ENCODE assay signal across 15 cellular contexts in genomic region chr17:77378318-77379064, GRCh38.
DNase-seq lines count a peak whose midpoint lies in the region; ATAC-seq and TF ChIP-seq lines count a peak whose summit lies in the region.
"Had no signal": no experiment of that assay in that cellular context is flagged by ENCODE, and none has a peak within 500 bp of the region (broad histone marks: within the 10 kb centered on the region; RNA-seq: fewer than 3 reads in every experiment).

No MANE protein-coding gene starts in this region.

- H3K18ac ChIP-seq in IMR-90 (ENCODE audit: low read depth, low read length) = no peak overlapping the region

- H3K27ac ChIP-seq in CD4-positive, alpha-beta T cell (ENCODE audit: low read depth, low read length) = no peak overlapping the region
- H3K27ac ChIP-seq in IMR-90 (ENCODE audit: insufficient read depth, low read length) = peak overlapping the region; percentile 84; the same call in 1 of the 2 replicates

- no peak overlapping the region for H2BK120ac ChIP-seq in IMR-90 (ENCODE audit: low read depth, low read length)

- no peak for TF ChIP-seq CTCF in CD4-positive, alpha-beta T cell (IDR thresholded peaks at IDR 0.05)
- TF ChIP-seq CTCF in IMR-90 (conservative IDR thresholded peaks at IDR 0.05; ENCODE audit: low read depth, low read length) (no peak), osteocyte (IDR thresholded peaks at IDR 0.05) (no peak)

- no peak overlapping the region for H4K5ac ChIP-seq in IMR-90 (ENCODE audit: low read depth, low read length)

- H3K36me3 Mint-ChIP-seq in CD4-positive, alpha-beta T cell (ENCODE audit: low read depth) = peaks cover 37% of the 10 kb centered on the region
- H3K36me3 Mint-ChIP-seq in osteocyte (ENCODE audit: unreplicated experiment) = no peaks in the 10 kb centered on the region

- H4K20me1 ChIP-seq in IMR-90 (ENCODE audit: insufficient read depth, low read length) = peaks cover 97% of the 10 kb centered on the region

- intact Hi-C loops in CD4-positive, alpha-beta T cell (cut with DNase I, micrococcal nuclease) = no loop called here
- intact Hi-C loops in IMR-90 (cut with micrococcal nuclease) = loop anchor here (5.0 kb wide), 1 partner anchor 34 kb away; no protein-coding TSS in a partner anchor

- H2AFZ ChIP-seq in IMR-90 (replicated peaks; ENCODE audit: low read length, poor library complexity) = no peak overlapping the region

- CTCF ChIA-PET in CD4-positive, alpha-beta T cell (lab: Charles Lee) = interaction anchor here (6.9 kb wide), 1 partner anchor 46 kb away, joined by 40 read pairs; no protein-coding TSS in a partner anchor
- CTCF ChIA-PET in IMR-90 (lab: Yijun Ruan, JAX) = no interaction called here

- H4K8ac ChIP-seq in IMR-90 (ENCODE audit: low read depth in 2 of 2, low read length in 2 of 2) = no peak overlapping the region

- no peak overlapping the region for H3K4me3 ChIP-seq in IMR-90 (ENCODE audit: insufficient read depth, low read depth, low read length)
- H3K4me3 ChIP-seq: mucosa of descending colon had no signal

- H3K4ac ChIP-seq in IMR-90 (ENCODE audit: low read depth, low read length) = peak overlapping the region; percentile 35; the same call in 1 of the 2 replicates

- H2BK20ac ChIP-seq in IMR-90 (ENCODE audit: low read depth, low read length) = no peak overlapping the region

- H3K56ac ChIP-seq in IMR-90 (ENCODE audit: extremely low read depth, insufficient read depth, low read length) = no peak overlapping the region

- no peak for DNase-seq in CD4-positive, alpha-beta T cell
- DNase-seq in IMR-90 = no peak
- peak; percentile 93 for DNase-seq in cerebellum (ENCODE audit: low spot score)
- DNase-seq in osteocyte (ENCODE audit: extremely low spot score, unreplicated experiment) = no peak
- DNase-seq in stimulated activated CD8-positive, alpha-beta memory T cell treated with anti-CD3 and anti-CD28 coated beads, Interleukin-4, amount 100 ng/mL, for 48 hours = no peak
- DNase-seq in NCI-H1105 treated with DMSO at 0.1 percent for 48 hours (lab: John Stamatoyannopoulos, UW) = no peak
- no peak for DNase-seq in islet precursor cell
- DNase-seq: anterior cingulate cortex; Caco-2; dermis blood vessel endothelial cell; H7; KG1; mucosa of descending colon; NCI-H146; stimulated activated naive CD8-positive, alpha-beta T cell treated with anti-CD3 and anti-CD28 coated beads, Interleukin-15, Interleukin-2, amounts not matched to agents 100 U/mL and 50 U/mL, for 24 hours had no signal

- TF ChIP-seq RAD21 in IMR-90 (IDR thresholded peaks at IDR 0.05; ENCODE audit: low read length) = no peak

- peak overlapping the region; percentile 40 for H2AK5ac ChIP-seq in IMR-90 (ENCODE audit: low read depth, low read length)

- dilution Hi-C loops in IMR-90 (cut with HindIII; ENCODE audit: low sequenced_read_pairs, unreplicated experiment) = no loop called here

- no peaks in the 10 kb centered on the region for H3K27me3 ChIP-seq in CD4-positive, alpha-beta T cell (ENCODE audit: control insufficient read depth, insufficient read depth, low read length)
- no peaks in the 10 kb centered on the region for H3K27me3 ChIP-seq in IMR-90 (ENCODE audit: control insufficient read depth, insufficient read depth, low read length)

- peaks cover 5% of the 10 kb centered on the region; the same call in 1 of the 2 replicates for H3K36me3 ChIP-seq in IMR-90 (ENCODE audit: control insufficient read depth, insufficient read depth, low read length)

- no peaks in the 10 kb centered on the region for H3K27me3 Mint-ChIP-seq in CD4-positive, alpha-beta T cell
- H3K27me3 Mint-ChIP-seq in osteocyte (ENCODE audit: unreplicated experiment) = no peaks in the 10 kb centered on the region

- H2BK5ac ChIP-seq in IMR-90 (ENCODE audit: low read depth, low read length, poor library complexity, severe bottlenecking) = no peak overlapping the region

- no peak overlapping the region for H2AK9ac ChIP-seq in IMR-90 (replicated peaks; ENCODE audit: low read depth, low read length, poor library complexity)

- H3K14ac ChIP-seq in IMR-90 (replicated peaks; ENCODE audit: low read depth, low read length) = peak overlapping the region; percentile 53

- H2BK15ac ChIP-seq in IMR-90 (ENCODE audit: low read depth, low read length) = no peak overlapping the region

- peak overlapping the region; percentile 93 for H3K27ac Mint-ChIP-seq in CD4-positive, alpha-beta T cell
- H3K27ac Mint-ChIP-seq in osteocyte (ENCODE audit: unreplicated experiment) = peak overlapping the region; percentile 31

- H3K4me3 Mint-ChIP-seq in CD4-positive, alpha-beta T cell = peak overlapping the region; percentile 54
- H3K4me3 Mint-ChIP-seq in osteocyte (ENCODE audit: unreplicated experiment) = no peak overlapping the region

- no peak overlapping the region; the same call in 1 of the 2 replicates for H3K4me2 ChIP-seq in IMR-90 (ENCODE audit: low read depth, low read length)

- in situ Hi-C loops in IMR-90 (cut with MboI; ENCODE audit: low sequenced_read_pairs) = loop anchor here (5.0 kb wide), 1 partner anchor 44 kb away; no protein-coding TSS in a partner anchor

- WGBS in IMR-90 (ENCODE audit: extremely low coverage in 2 of 2, insufficient read length in 1 of 2), 2 experiments = 95% methylated on average over 8 of the region's 22 CpGs; no CpG with 5 or more reads in 1 of the 2 experiments

- H3K79me1 ChIP-seq in IMR-90 (ENCODE audit: low read depth in 1 of 2, low read length in 2 of 2) = peaks cover under 1 to 82% of the 10 kb centered on the region in 2 experiments; a peak in 2 of 4 replicates

- H3K9ac ChIP-seq in IMR-90 (ENCODE audit: low read depth, low read length) = no peak overlapping the region

- TF ChIP-seq POLR2A in IMR-90 (IDR thresholded peaks at IDR 0.05; ENCODE audit: low read depth, low read length) = no peak

- H3K9me3 ChIP-seq in CD4-positive, alpha-beta T cell (ENCODE audit: control insufficient read depth, low read length) = no peaks in the 10 kb centered on the region
- H3K9me3 ChIP-seq in IMR-90 (ENCODE audit: control insufficient read depth, insufficient read depth, low read length) = no peaks in the 10 kb centered on the region
- H3K9me3 ChIP-seq: Caco-2, mucosa of descending colon had no signal

- no peak overlapping the region for H3K23ac ChIP-seq in IMR-90 (ENCODE audit: low read depth, low read length)

- peak overlapping the region; percentile 53; the same call in 1 of the 2 replicates for H4K91ac ChIP-seq in IMR-90 (ENCODE audit: insufficient read depth, low read depth, low read length)

- POLR2A ChIA-PET in CD4-positive, alpha-beta T cell (lab: Charles Lee) = interaction anchor here (0.6 to 6.1 kb wide), 5 partner anchors 13 to 57 kb away, joined by 3 to 91 read pairs (median 58); no protein-coding TSS in a partner anchor
- POLR2A ChIA-PET in IMR-90 (lab: Charles Lee; ENCODE audit: unreplicated experiment) = no interaction called here

- H3K4me1 ChIP-seq in IMR-90 (ENCODE audit: control insufficient read depth, insufficient read depth, low read length) = peaks cover 65% of the 10 kb centered on the region

- no peak for ATAC-seq in CD4-positive, alpha-beta T cell (ENCODE audit: poor library complexity)
- ATAC-seq in IMR-90 (ENCODE audit: low read depth) = no peak
- ATAC-seq: mucosa of descending colon; stimulated activated naive CD8-positive, alpha-beta T cell treated with anti-CD3 and anti-CD28 coated beads, Interleukin-15, Interleukin-2, amounts not matched to agents 100 U/mL and 50 U/mL, for 24 hours had no signal

- no peaks in the 10 kb centered on the region for H3K9me3 Mint-ChIP-seq in CD4-positive, alpha-beta T cell
- H3K9me3 Mint-ChIP-seq in osteocyte (ENCODE audit: unreplicated experiment) = no peaks in the 10 kb centered on the region

- peaks cover 44% of the 10 kb centered on the region for H3K9me1 ChIP-seq in IMR-90 (ENCODE audit: insufficient read depth, low read length)

- peaks cover 94% of the 10 kb centered on the region for H3K4me1 Mint-ChIP-seq in CD4-positive, alpha-beta T cell (ENCODE audit: low read depth)
- peaks cover 86% of the 10 kb centered on the region for H3K4me1 Mint-ChIP-seq in osteocyte (ENCODE audit: unreplicated experiment)

- BruUV-seq in IMR-90 (replicated peaks; lab: Mats Ljungman, UMichigan) = no TSS peak

TF ChIP-seq in IMR-90, 13 proteins besides CTCF, POLR2A, EP300 and RAD21:
- TF ChIP-seq ELK1 (IDR thresholded peaks at IDR 0.05; ENCODE audit: borderline replicate concordance, low read depth, low read length) (no peak), NFE2L2 (IDR thresholded peaks at IDR 0.05; ENCODE audit: low read depth, low read length) (no peak), SMC3 (IDR thresholded peaks at IDR 0.05; ENCODE audit: low read depth, low read length) (no peak), RCOR1 (IDR thresholded peaks at IDR 0.05; ENCODE audit: insufficient replicate concordance, low read length) (no peak), RFX5 (IDR thresholded peaks at IDR 0.05; ENCODE audit: low read depth, low read length) (no peak), FOS (IDR thresholded peaks at IDR 0.05; ENCODE audit: low read depth, low read length) (no peak), BHLHE40 (IDR thresholded peaks at IDR 0.05; ENCODE audit: low read depth, low read length) (no peak), CEBPB (IDR thresholded peaks at IDR 0.05; ENCODE audit: low read depth, low read length) (no peak), MAZ (IDR thresholded peaks at IDR 0.05; ENCODE audit: borderline replicate concordance, low read depth, low read length) (no peak), MAFK (IDR thresholded peaks at IDR 0.05; ENCODE audit: low read depth, low read length) (no peak), CHD1 (IDR thresholded peaks at IDR 0.05; ENCODE audit: low read depth, low read length) (no peak), USF2 (IDR thresholded peaks at IDR 0.05; ENCODE audit: low read depth, low read length) (no peak), MXI1 (IDR thresholded peaks at IDR 0.05; ENCODE audit: borderline replicate concordance, low read depth, low read length) (no peak)
